1 cellular context compared by ENCODE assay signal in the genomic region with DNA sequence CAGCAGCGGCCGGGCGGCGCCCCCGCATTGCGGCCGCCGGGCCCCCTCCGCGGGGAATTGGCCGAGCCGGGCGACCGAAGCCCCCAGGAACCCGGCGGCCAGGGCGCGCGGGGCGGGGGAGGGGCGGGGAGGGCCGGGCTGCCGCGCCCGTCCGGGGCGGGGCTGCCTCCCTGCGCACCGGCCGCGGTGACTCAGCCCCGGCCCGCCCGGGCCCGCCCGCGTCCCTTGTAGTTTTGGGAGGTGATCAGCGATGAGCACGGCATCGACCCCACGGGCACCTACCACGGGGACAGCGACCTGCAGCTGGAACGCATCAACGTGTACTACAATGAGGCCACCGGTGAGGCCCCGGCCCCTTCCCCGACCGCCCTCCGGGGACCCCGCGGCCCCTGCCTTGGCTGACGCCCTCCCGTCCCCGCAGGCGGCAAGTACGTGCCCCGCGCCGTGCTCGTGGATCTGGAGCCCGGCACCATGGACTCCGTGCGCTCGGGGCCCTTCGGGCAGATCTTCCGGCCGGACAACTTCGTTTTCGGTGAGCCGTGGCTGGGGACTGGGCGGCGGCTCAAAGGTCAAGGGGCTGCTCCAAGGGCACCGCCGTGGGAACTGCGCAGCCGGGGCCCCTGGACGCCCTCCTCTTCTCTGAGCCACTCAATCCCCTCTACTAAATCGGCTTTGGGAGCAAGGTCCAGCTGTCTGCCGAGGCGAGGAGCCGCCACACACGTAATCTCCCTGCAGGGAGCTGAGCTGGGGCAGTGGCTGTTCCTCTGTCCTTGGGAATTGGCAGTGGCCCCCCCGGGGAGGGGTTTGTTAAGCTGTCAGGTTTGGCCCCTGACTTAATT.
TF ChIP-seq lines count a peak whose summit lies in the region.

No MANE protein-coding gene starts in this region.

TF ChIP-seq in HepG2, 621 proteins besides CTCF, POLR2A, EP300 and RAD21 (continued from another document and continues in another):
- TF ChIP-seq SNAPC4 (CRISPR knock-in tag; IDR thresholded peaks at IDR 0.05): peak; percentile 59; the same call in 1 of the 2 replicates
- TF ChIP-seq ZNF768 (CRISPR knock-in tag; IDR thresholded peaks at IDR 0.05): peak; percentile 47; the same call in 1 of the 2 replicates
- TF ChIP-seq HMG20A (CRISPR knock-in tag; IDR thresholded peaks at IDR 0.05; ENCODE audit: borderline replicate concordance): no peak
- no peak for TF ChIP-seq SNRNP70 (IDR thresholded peaks at IDR 0.05; ENCODE audit: low read depth, low read length)
- TF ChIP-seq ZBTB1 (CRISPR knock-in tag; IDR thresholded peaks at IDR 0.05; ENCODE audit: borderline replicate concordance): no peak
- no peak for TF ChIP-seq MXI1 (IDR thresholded peaks at IDR 0.05; ENCODE audit: borderline replicate concordance, low read depth, low read length)
- TF ChIP-seq, protein P1, sequence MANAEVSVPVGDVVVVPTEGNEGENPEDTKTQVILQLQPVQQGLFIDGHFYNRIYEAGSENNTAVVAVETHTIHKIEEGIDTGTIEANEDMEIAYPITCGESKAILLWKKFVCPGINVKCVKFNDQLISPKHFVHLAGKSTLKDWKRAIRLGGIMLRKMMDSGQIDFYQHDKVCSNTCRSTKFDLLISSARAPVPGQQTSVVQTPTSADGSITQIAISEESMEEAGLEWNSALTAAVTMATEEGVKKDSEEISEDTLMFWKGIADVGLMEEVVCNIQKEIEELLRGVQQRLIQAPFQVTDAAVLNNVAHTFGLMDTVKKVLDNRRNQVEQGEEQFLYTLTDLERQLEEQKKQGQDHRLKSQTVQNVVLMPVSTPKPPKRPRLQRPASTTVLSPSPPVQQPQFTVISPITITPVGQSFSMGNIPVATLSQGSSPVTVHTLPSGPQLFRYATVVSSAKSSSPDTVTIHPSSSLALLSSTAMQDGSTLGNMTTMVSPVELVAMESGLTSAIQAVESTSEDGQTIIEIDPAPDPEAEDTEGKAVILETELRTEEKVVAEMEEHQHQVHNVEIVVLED (CRISPR knock-in tag; IDR thresholded peaks at IDR 0.05; ENCODE audit: borderline replicate concordance): peak; percentile 51; the same call in 1 of the 2 replicates
- TF ChIP-seq ZBTB26 (CRISPR knock-in tag; IDR thresholded peaks at IDR 0.05; ENCODE audit: borderline replicate concordance): no peak
- TF ChIP-seq GTF2F1 (IDR thresholded peaks at IDR 0.05; ENCODE audit: low read length): no peak
- TF ChIP-seq CC2D1A (CRISPR knock-in tag; IDR thresholded peaks at IDR 0.05): no peak
- TF ChIP-seq, protein P2, sequence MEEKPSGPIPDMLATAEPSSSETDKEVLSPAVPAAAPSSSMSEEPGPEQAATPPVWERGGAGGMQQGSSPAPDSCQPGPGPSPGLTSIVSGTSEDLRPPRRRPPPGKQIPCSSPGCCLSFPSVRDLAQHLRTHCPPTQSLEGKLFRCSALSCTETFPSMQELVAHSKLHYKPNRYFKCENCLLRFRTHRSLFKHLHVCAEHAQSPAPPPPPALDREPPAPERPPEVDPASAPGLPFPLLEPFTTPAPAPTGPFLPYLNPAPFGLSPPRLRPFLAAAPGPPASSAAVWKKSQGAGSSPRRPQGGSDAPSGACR (CRISPR knock-in tag; IDR thresholded peaks at IDR 0.05): peak; percentile 62; the same call in 1 of the 2 replicates
- TF ChIP-seq SOX13 (IDR thresholded peaks at IDR 0.05): no peak
- TF ChIP-seq SOX13 (CRISPR knock-in tag; conservative IDR thresholded peaks at IDR 0.05 in 1 of 2, IDR thresholded peaks at IDR 0.05 in 1 of 2): no peak
- 0 out of 2 replicates have a peak, but pooled peaks have one; percentile 31 for TF ChIP-seq ZFP90 (CRISPR knock-in tag; IDR thresholded peaks at IDR 0.05; ENCODE audit: borderline replicate concordance)
- TF ChIP-seq RELA (CRISPR knock-in tag; IDR thresholded peaks at IDR 0.05): no peak
- TF ChIP-seq AGO2 (optimal IDR thresholded peaks at IDR 0.05; ENCODE audit: low read depth, low read length): peak; percentile 99
- no peak for TF ChIP-seq LCORL (IDR thresholded peaks at IDR 0.05)
- peak; percentile 91 for TF ChIP-seq LCORL (CRISPR knock-in tag; IDR thresholded peaks at IDR 0.05)
- 0 out of 2 replicates have a peak, but pooled peaks have one; percentile 30 for TF ChIP-seq ZNF546 (CRISPR knock-in tag; conservative IDR thresholded peaks at IDR 0.05)
- TF ChIP-seq HOXA5 (CRISPR knock-in tag; IDR thresholded peaks at IDR 0.05): peak; percentile 73; the same call in 1 of the 2 replicates
- TF ChIP-seq ZNF253 (CRISPR knock-in tag; IDR thresholded peaks at IDR 0.05; ENCODE audit: borderline replicate concordance): no peak
- TF ChIP-seq SMARCC2 (IDR thresholded peaks at IDR 0.05): no peak
- TF ChIP-seq, protein P3, sequence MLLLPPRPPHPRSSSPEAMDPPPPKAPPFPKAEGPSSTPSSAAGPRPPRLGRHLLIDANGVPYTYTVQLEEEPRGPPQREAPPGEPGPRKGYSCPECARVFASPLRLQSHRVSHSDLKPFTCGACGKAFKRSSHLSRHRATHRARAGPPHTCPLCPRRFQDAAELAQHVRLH (CRISPR knock-in tag; IDR thresholded peaks at IDR 0.05; ENCODE audit: borderline replicate concordance, low read depth): 0 out of 2 replicates have a peak, but pooled peaks have one; percentile 21
- peak; percentile 91 for TF ChIP-seq SNAI1 (CRISPR knock-in tag; IDR thresholded peaks at IDR 0.05; ENCODE audit: borderline replicate concordance)
- TF ChIP-seq GABPA (IDR thresholded peaks at IDR 0.05; ENCODE audit: low read depth, low read length): no peak
- no peak for TF ChIP-seq GABPA (CRISPR knock-in tag; IDR thresholded peaks at IDR 0.05; ENCODE audit: low read depth)
- TF ChIP-seq ZNF607 (CRISPR knock-in tag; IDR thresholded peaks at IDR 0.05; ENCODE audit: borderline replicate concordance): peak; percentile 47; the same call in 1 of the 2 replicates
- no peak for TF ChIP-seq NFE2 (CRISPR knock-in tag; IDR thresholded peaks at IDR 0.05)
- TF ChIP-seq NCOR1 (IDR thresholded peaks at IDR 0.05; ENCODE audit: borderline replicate concordance, low read length): no peak
- TF ChIP-seq CBX5 (CRISPR knock-in tag; IDR thresholded peaks at IDR 0.05; ENCODE audit: borderline replicate concordance): no peak
- no peak for TF ChIP-seq MLX (CRISPR knock-in tag; IDR thresholded peaks at IDR 0.05)
- TF ChIP-seq RFX5 (IDR thresholded peaks at IDR 0.05; ENCODE audit: low read depth, low read length): no peak
- TF ChIP-seq ZNF883 (CRISPR knock-in tag; IDR thresholded peaks at IDR 0.05; ENCODE audit: not compliant biosample characterization): peak; percentile 73
- no peak for TF ChIP-seq JARID2 (CRISPR knock-in tag; IDR thresholded peaks at IDR 0.05; ENCODE audit: insufficient replicate concordance)
- TF ChIP-seq ZMYM2 (CRISPR knock-in tag; IDR thresholded peaks at IDR 0.05): peak; percentile 34; the same call in 1 of the 2 replicates
- no peak for TF ChIP-seq DMTF1 (CRISPR knock-in tag; IDR thresholded peaks at IDR 0.05)
- TF ChIP-seq SIN3A (IDR thresholded peaks at IDR 0.05; ENCODE audit: borderline replicate concordance, low read depth, low read length): no peak; the same call in 1 of the 2 replicates
- no peak for TF ChIP-seq GMEB2 (CRISPR knock-in tag; IDR thresholded peaks at IDR 0.05; ENCODE audit: low read depth)
- TF ChIP-seq IRF2 (CRISPR knock-in tag; IDR thresholded peaks at IDR 0.05): peak; percentile 12; the same call in 1 of the 2 replicates
- TF ChIP-seq ZNF782 (CRISPR knock-in tag; IDR thresholded peaks at IDR 0.05; ENCODE audit: borderline replicate concordance): peak; percentile 25; the same call in 1 of the 2 replicates
- TF ChIP-seq KLF12 (CRISPR knock-in tag; IDR thresholded peaks at IDR 0.05; ENCODE audit: borderline replicate concordance): no peak
- no peak for TF ChIP-seq TCF7L2 (IDR thresholded peaks at IDR 0.05; ENCODE audit: low read depth, low read length)
- no peak for TF ChIP-seq SMAD1 (CRISPR knock-in tag; IDR thresholded peaks at IDR 0.05; ENCODE audit: borderline replicate concordance, low read depth)
- TF ChIP-seq MAFK (conservative IDR thresholded peaks at IDR 0.05 in 1 of 2, IDR thresholded peaks at IDR 0.05 in 1 of 2; ENCODE audit: low read length in 2 of 2): no peak
- TF ChIP-seq SKI (IDR thresholded peaks at IDR 0.05; ENCODE audit: partially characterized antibody): peak; percentile 62
- TF ChIP-seq JUND (CRISPR knock-in tag; IDR thresholded peaks at IDR 0.05): no peak
- 0 out of 2 replicates have a peak, but pooled peaks have one; percentile 9 for TF ChIP-seq HOXA9 (CRISPR knock-in tag; IDR thresholded peaks at IDR 0.05; ENCODE audit: borderline replicate concordance)
- TF ChIP-seq ZNF501 (CRISPR knock-in tag; IDR thresholded peaks at IDR 0.05): peak; percentile 87
- TF ChIP-seq NFE2L2 (IDR thresholded peaks at IDR 0.05; ENCODE audit: low read length): no peak
- peak; percentile 21; the same call in 1 of the 2 replicates for TF ChIP-seq CREM (IDR thresholded peaks at IDR 0.05)
- no peak for TF ChIP-seq CREM (CRISPR knock-in tag; IDR thresholded peaks at IDR 0.05)
- TF ChIP-seq NFYB (CRISPR knock-in tag; IDR thresholded peaks at IDR 0.05): no peak; the same call in 1 of the 2 replicates
- peak; percentile 37; the same call in 1 of the 2 replicates for TF ChIP-seq BRD4 (CRISPR knock-in tag; IDR thresholded peaks at IDR 0.05)
